8 cellular contexts compared by ENCODE assay signal in genomic region chr17:67546578-67547527, GRCh38.
DNase-seq lines count a peak whose midpoint lies in the region; ATAC-seq, FAIRE-seq and TF ChIP-seq lines count a peak whose summit lies in the region.

No MANE protein-coding gene starts in this region.

- DNase-seq in WERI-Rb-1 = no peak
- DNase-seq in D721Med (ENCODE audit: insufficient read length, low spot score) = no peak
- no peak for DNase-seq in T-helper 1 cell
- no peak for DNase-seq in NCI-H748 (lab: John Stamatoyannopoulos, UW; ENCODE audit: unreplicated experiment)
- DNase-seq in activated T-cell treated with anti-CD3 and anti-CD28 coated beads, Interleukin-2, amount 50 U/mL, for 4 hours = no peak

- no peaks in the 10 kb centered on the region for H3K27me3 ChIP-seq in WERI-Rb-1 (ENCODE audit: insufficient read depth, low read depth, severe bottlenecking)
- no peaks in the 10 kb centered on the region for H3K27me3 ChIP-seq in layer of hippocampus (ENCODE audit: control insufficient read depth, insufficient read depth, low read length)

- H3K4me3 ChIP-seq in WERI-Rb-1 (ENCODE audit: low read depth, low read length) = no peak overlapping the region

- H3K4me3 Mint-ChIP-seq in activated T-cell treated with anti-CD3 and anti-CD28 coated beads, Interleukin-2, amount 50 U/mL, for 4 hours = no peak overlapping the region

- no peaks in the 10 kb centered on the region for H3K9me3 ChIP-seq in WERI-Rb-1 (ENCODE audit: severe bottlenecking)

- H3K36me3 Mint-ChIP-seq in activated T-cell treated with anti-CD3 and anti-CD28 coated beads, Interleukin-2, amount 50 U/mL, for 4 hours (ENCODE audit: insufficient read depth) = peaks cover 18% of the 10 kb centered on the region

- ATAC-seq in GM19043 (IDR thresholded peaks at IDR 0.05; ENCODE audit: low read depth, unreplicated experiment) (peak; percentile 98), HG02870 (IDR thresholded peaks at IDR 0.05; ENCODE audit: unreplicated experiment) (peak; percentile 94)
- ATAC-seq in activated T-cell treated with anti-CD3 and anti-CD28 coated beads, Interleukin-2, amount 50 U/mL, for 4 hours = no peak

- FAIRE-seq in D721Med (lab: Jason Lieb, UNC) = no peak

- H3K27me3 Mint-ChIP-seq in activated T-cell treated with anti-CD3 and anti-CD28 coated beads, Interleukin-2, amount 50 U/mL, for 4 hours (ENCODE audit: low read depth) = no peaks in the 10 kb centered on the region

- no peaks in the 10 kb centered on the region for H3K9me3 Mint-ChIP-seq in activated T-cell treated with anti-CD3 and anti-CD28 coated beads, Interleukin-2, amount 50 U/mL, for 4 hours

- H3K36me3 ChIP-seq in WERI-Rb-1 = no peaks in the 10 kb centered on the region

- peak; percentile 22; the same call in 1 of the 2 replicates for TF ChIP-seq CTCF in WERI-Rb-1 (IDR thresholded peaks at IDR 0.05; ENCODE audit: low read depth, low read length)
- TF ChIP-seq CTCF in D721Med (IDR thresholded peaks at IDR 0.05; ENCODE audit: insufficient read depth, missing control alignments) = no peak

- peaks cover 15% of the 10 kb centered on the region for H3K4me1 Mint-ChIP-seq in activated T-cell treated with anti-CD3 and anti-CD28 coated beads, Interleukin-2, amount 50 U/mL, for 4 hours (ENCODE audit: low read depth)

- H3K27ac ChIP-seq in WERI-Rb-1 = no peak overlapping the region
- H3K27ac ChIP-seq in layer of hippocampus (ENCODE audit: low read depth, low read length) = peak overlapping the region; percentile 62

Comparison
In these comparisons a context has a peak if more than half of its experiments do, and no peak if none do; other contexts are left out.
1. ATAC-seq: peak in GM19043 (single experiment) and HG02870 (single experiment); none in activated T-cell treated with anti-CD3 and anti-CD28 coated beads, Interleukin-2, amount 50 U/mL, for 4 hours (0 of 2).